ENCODE assay signal across 22 cellular contexts in genomic region chr12:66297080-66297479, GRCh38.
"Had no signal": no experiment of that assay in that cellular context is flagged by ENCODE, and none has a peak within 500 bp of the region (broad histone marks: within the 10 kb centered on the region; RNA-seq: fewer than 3 reads in every experiment).

No MANE protein-coding gene starts in this region.

- H3K27me3 ChIP-seq: SJSA1 had no signal

- H3K4me1 ChIP-seq: SJSA1 had no signal

- H3K27ac ChIP-seq: SJSA1, SK-N-MC had no signal

- H3K4me3 ChIP-seq: MG63, SJSA1, SK-N-MC had no signal

- H3K9me3 ChIP-seq: MG63, SJSA1 had no signal

- ATAC-seq: HepG2 had no signal

- H3K36me3 ChIP-seq: MG63, SJSA1 had no signal

- DNase-seq: IMR-90, Karpas-422, KG1, MG63, NCI-H1092, NCI-H1105 treated with DMSO at 0.1 percent for 48 hours, NCI-H1417 treated with DMSO at 0.1 percent for 48 hours, NCI-H146, NCI-H1694 treated with DMSO at 0.1 percent for 48 hours, NCI-H1930, NCI-H2081, NCI-H2107, NCI-H2227 treated with DMSO at 0.1 percent for 48 hours, NCI-H524, NCI-H526 treated with DMSO at 0.1 percent for 48 hours, NCI-H774, Right ventricle myocardium superior, RPMI8226, SIG-M5 had no signal
